In the genomic region with DNA sequence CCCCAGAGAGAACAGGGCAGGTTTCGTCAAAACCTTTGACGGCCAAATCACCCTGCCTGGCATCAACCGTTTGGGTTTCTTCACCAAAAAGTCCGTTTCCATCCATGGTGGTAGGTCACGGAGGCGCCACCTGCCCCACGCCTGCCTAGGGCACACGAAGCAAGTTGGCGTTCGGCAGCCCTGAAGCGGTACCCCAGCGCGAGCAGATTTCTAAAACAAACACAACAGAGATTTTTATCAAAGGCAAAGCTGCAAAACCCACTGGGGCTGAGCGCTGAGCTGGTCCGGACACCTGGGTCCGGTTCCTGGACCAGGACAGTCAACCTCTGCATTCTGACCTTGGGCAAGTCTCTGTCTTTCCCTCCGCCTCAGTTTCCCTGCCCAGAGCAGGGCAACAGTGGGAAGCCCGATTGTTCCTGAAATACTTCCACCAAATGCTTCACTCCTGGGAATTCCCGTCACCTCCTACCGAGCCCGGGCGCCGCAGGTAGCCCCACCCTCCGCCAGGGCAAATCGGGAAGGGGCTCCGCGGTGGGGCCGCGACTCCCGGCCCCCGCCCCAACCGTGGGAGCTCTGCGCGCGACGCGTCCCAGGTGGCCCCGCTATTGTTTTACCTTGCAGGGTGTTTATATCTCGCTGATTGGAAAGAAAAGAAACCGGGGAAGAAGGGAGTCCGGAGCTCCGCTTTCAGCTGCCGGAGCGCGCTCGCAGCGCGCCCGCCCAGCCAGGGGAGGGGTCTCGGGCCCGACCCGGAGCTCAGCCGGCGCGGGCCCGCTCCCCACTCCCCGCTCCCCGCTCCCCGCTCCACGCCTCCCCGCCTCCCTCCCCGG, we compare ENCODE assay signal across 8 cellular contexts. TPM values are rescaled to one million over a fixed set of nuclear protein-coding genes. Genes with fewer than 3 reads are reported as not detected.
DNase-seq lines count a peak whose midpoint lies in the region; ATAC-seq and TF ChIP-seq lines count a peak whose summit lies in the region.

No MANE protein-coding gene starts in this region.

- H3K27me3 ChIP-seq in CD4-positive, alpha-beta T cell (ENCODE audit: control insufficient read depth, insufficient read depth, low read length), result peaks cover 25% of the 10 kb centered on the region
- H3K27me3 ChIP-seq in ovary, result no peaks in the 10 kb centered on the region

- no peak for DNase-seq in CD4-positive, alpha-beta T cell
- DNase-seq in activated CD4-positive, alpha-beta T cell treated with anti-CD3 and anti-CD28 coated beads, Interleukin-2, amount 10 ng/mL, durations not matched to agents 7 days and 5 days, result peak; percentile 10
- DNase-seq in foreskin fibroblast (peak in 1 of 2 donors; percentile 26), ovary (peak in 1 of 5 donors; percentile 17)

- H3K36me3 Mint-ChIP-seq in CD4-positive, alpha-beta T cell (ENCODE audit: low read depth), result no peaks in the 10 kb centered on the region
- no peaks in the 10 kb centered on the region for H3K36me3 Mint-ChIP-seq in activated CD4-positive, alpha-beta T cell treated with anti-CD3 and anti-CD28 coated beads, Interleukin-2, amount 10 ng/mL, durations not matched to agents 7 days and 5 days (ENCODE audit: low read depth)

- peaks cover 71% of the 10 kb centered on the region for H3K27me3 Mint-ChIP-seq in CD4-positive, alpha-beta T cell
- H3K27me3 Mint-ChIP-seq in activated CD4-positive, alpha-beta T cell treated with anti-CD3 and anti-CD28 coated beads, Interleukin-2, amount 10 ng/mL, durations not matched to agents 7 days and 5 days, result peaks cover 52% of the 10 kb centered on the region

- POLR2A ChIA-PET in CD4-positive, alpha-beta T cell (lab: Charles Lee), result no interaction called here
- POLR2A ChIA-PET in activated CD4-positive, alpha-beta T cell treated with anti-CD3 and anti-CD28 coated beads, Interleukin-2, amount 10 ng/mL, durations not matched to agents 7 days and 5 days (lab: Charles Lee), result no interaction called here

- no peaks in the 10 kb centered on the region for H3K36me3 ChIP-seq in ovary

- no peak for TF ChIP-seq CTCF in CD4-positive, alpha-beta T cell (IDR thresholded peaks at IDR 0.05)
- TF ChIP-seq CTCF in foreskin fibroblast (IDR thresholded peaks at IDR 0.05; ENCODE audit: low read depth, low read length) (no peak), ovary (IDR thresholded peaks at IDR 0.05) (no peak)

- H3K4me1 Mint-ChIP-seq in CD4-positive, alpha-beta T cell (ENCODE audit: low read depth), result peaks cover 14% of the 10 kb centered on the region
- peaks cover 15% of the 10 kb centered on the region for H3K4me1 Mint-ChIP-seq in activated CD4-positive, alpha-beta T cell treated with anti-CD3 and anti-CD28 coated beads, Interleukin-2, amount 10 ng/mL, durations not matched to agents 7 days and 5 days

- no peaks in the 10 kb centered on the region for H3K9me3 Mint-ChIP-seq in CD4-positive, alpha-beta T cell
- no peaks in the 10 kb centered on the region for H3K9me3 Mint-ChIP-seq in activated CD4-positive, alpha-beta T cell treated with anti-CD3 and anti-CD28 coated beads, Interleukin-2, amount 10 ng/mL, durations not matched to agents 7 days and 5 days

- no peak overlapping the region for H3K27ac Mint-ChIP-seq in CD4-positive, alpha-beta T cell
- no peak overlapping the region for H3K27ac Mint-ChIP-seq in activated CD4-positive, alpha-beta T cell treated with anti-CD3 and anti-CD28 coated beads, Interleukin-2, amount 10 ng/mL, durations not matched to agents 7 days and 5 days

- H3K9me3 ChIP-seq in CD4-positive, alpha-beta T cell (ENCODE audit: control insufficient read depth, low read length), result no peaks in the 10 kb centered on the region
- H3K9me3 ChIP-seq in ovary, result no peaks in the 10 kb centered on the region

- intact Hi-C loops in CD4-positive, alpha-beta T cell (cut with DNase I, micrococcal nuclease), result loop anchor here in 1 of 2 experiments (5.0 kb wide), 1 partner anchor 90 kb away; no protein-coding TSS in a partner anchor
- intact Hi-C loops in ovary (cut with DNase I), result no loop called here

- TF ChIP-seq EP300 in ovary (IDR thresholded peaks at IDR 0.05), result no peak

- ATAC-seq in CD4-positive, alpha-beta T cell (ENCODE audit: poor library complexity), result peak; percentile 35
- ATAC-seq in HG02571 (IDR thresholded peaks at IDR 0.05; ENCODE audit: unreplicated experiment) (peak; percentile 17), GM19452 (IDR thresholded peaks at IDR 0.05; ENCODE audit: unreplicated experiment) (no peak), GM21390 (IDR thresholded peaks at IDR 0.05; ENCODE audit: unreplicated experiment) (no peak), GM21786 (IDR thresholded peaks at IDR 0.05; ENCODE audit: unreplicated experiment) (no peak)

- WGBS in ovary, 3 donors, result 1 to 2% (median 1%) methylated on average over 41 to 62 of the region's 62 CpGs

- H3K4me3 ChIP-seq in foreskin fibroblast (ENCODE audit: low read depth in 1 of 2, low read length in 2 of 2) (peak overlapping the region; percentile 47 to 56), ovary (peak overlapping the region; percentile 52)

- no peak for TF ChIP-seq POLR2A in ovary (IDR thresholded peaks at IDR 0.05)

- H3K27ac ChIP-seq in CD4-positive, alpha-beta T cell (ENCODE audit: low read depth, low read length), result no peak overlapping the region
- no peak overlapping the region for H3K27ac ChIP-seq in ovary

- CTCF ChIA-PET in CD4-positive, alpha-beta T cell (lab: Charles Lee), result no interaction called here
- CTCF ChIA-PET in activated CD4-positive, alpha-beta T cell treated with anti-CD3 and anti-CD28 coated beads, Interleukin-2, amount 10 ng/mL, durations not matched to agents 7 days and 5 days (lab: Charles Lee), result interaction anchor here (1.4 kb wide), 1 partner anchor 92 kb away, joined by 4 read pairs; no protein-coding TSS in a partner anchor

- H3K4me1 ChIP-seq in ovary (ENCODE audit: insufficient read depth), result peaks cover 4% of the 10 kb centered on the region

- peak overlapping the region; percentile 65 for H3K4me3 Mint-ChIP-seq in CD4-positive, alpha-beta T cell
- H3K4me3 Mint-ChIP-seq in activated CD4-positive, alpha-beta T cell treated with anti-CD3 and anti-CD28 coated beads, Interleukin-2, amount 10 ng/mL, durations not matched to agents 7 days and 5 days, result peak overlapping the region; percentile 68

RNA-seq across cellular contexts. Expression of a gene that starts 0.6 kb away (rescaled TPM):
- under 1 TPM; 0.08 to 0.22 TPM for total RNA-seq in CD4-positive, alpha-beta T cell
- total RNA-seq in activated CD4-positive, alpha-beta T cell treated with anti-CD3 and anti-CD28 coated beads, Interleukin-2, amount 10 ng/mL, durations not matched to agents 7 days and 5 days, result under 1 TPM; 0.35 to 0.77 TPM
- 1 to 10 TPM in 4 of 7 donors, under 1 TPM in 3; 0.38 to 2.0 (median 1.0) TPM for total RNA-seq in ovary
- 1 to 10 TPM in 1 of 2 donors, under 1 TPM in 1; 0.63 to 2.1 TPM for polyA plus RNA-seq in ovary

Comparison
In these comparisons a context has a peak if more than half of its experiments do, and no peak if none do; other contexts are left out.
1. ATAC-seq: peak in CD4-positive, alpha-beta T cell (single experiment) and HG02571 (single experiment); none in GM19452 (single experiment), GM21390 (single experiment) and GM21786 (single experiment).